25 cellular contexts compared by ENCODE assay signal in the genomic region with DNA sequence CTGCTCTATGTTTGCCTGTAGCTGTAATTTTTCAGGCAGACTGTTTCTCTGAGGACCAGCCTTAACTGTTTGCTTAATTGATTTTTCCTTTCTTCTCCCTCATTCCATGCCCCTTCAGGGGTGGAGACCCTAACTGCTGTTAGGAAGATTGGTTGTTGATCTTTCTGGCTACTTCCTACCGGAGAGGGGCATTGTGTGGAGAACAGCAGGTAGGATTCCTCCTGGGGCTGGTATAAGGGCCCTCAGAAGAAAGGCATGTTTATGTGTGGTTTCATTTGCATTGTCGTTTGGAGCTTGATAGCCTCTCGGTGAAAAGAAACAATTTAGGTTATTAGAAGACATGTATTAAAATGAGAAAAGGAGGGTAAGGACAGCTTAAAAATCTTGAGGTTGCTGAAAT. TPM values are rescaled to one million over a fixed set of nuclear protein-coding genes. Genes with fewer than 3 reads are reported as not detected.
DNase-seq lines count a peak whose midpoint lies in the region; ATAC-seq, FAIRE-seq and TF ChIP-seq lines count a peak whose summit lies in the region.
"Had no signal": no experiment of that assay in that cellular context is flagged by ENCODE, and none has a peak within 500 bp of the region (broad histone marks: within the 10 kb centered on the region; RNA-seq: fewer than 3 reads in every experiment).

No MANE protein-coding gene starts in this region.

- no peak overlapping the region for H3K9ac ChIP-seq in HUES48 (ENCODE audit: low read depth, low read length)
- no peak overlapping the region for H3K9ac ChIP-seq in endodermal cell (ENCODE audit: extremely low read depth, low read length, poor library complexity, severe bottlenecking)

- no peak for TF ChIP-seq CTCF in endodermal cell (conservative IDR thresholded peaks at IDR 0.05)

- 28 to 46% methylated on average over 2 to 3 of the region's 3 CpGs for WGBS in endodermal cell (ENCODE audit: insufficient coverage in 1 of 2, insufficient read length in 1 of 2), 2 experiments

- no peak for FAIRE-seq in GM19239 (lab: Jason Lieb, UNC)
- FAIRE-seq: endometrium, GM12892, TTC549 had no signal

- ATAC-seq in stimulated activated effector memory CD8-positive, alpha-beta T cell treated with anti-CD3 and anti-CD28 coated beads, Interleukin-12 subunit alpha, Interleukin-12 subunit beta, amount 100 ng/mL, for 72 hours: no peak
- ATAC-seq: CD8-positive, alpha-beta T cell had no signal

- H3K27ac ChIP-seq in HUES48 (ENCODE audit: low read depth, low read length) (peak overlapping the region; percentile 61), endodermal cell (ENCODE audit: low read depth, low read length) (no peak overlapping the region)
- H3K27ac ChIP-seq: 22Rv1, cardiac muscle cell, spleen, upper lobe of left lung had no signal

- H3K4me1 ChIP-seq in HUES48 (ENCODE audit: control insufficient read depth, insufficient read depth, low read length) (peaks cover 3% of the 10 kb centered on the region; the same call in 1 of the 2 replicates), endodermal cell (ENCODE audit: control insufficient read depth, insufficient read depth, low read length) (no peaks in the 10 kb centered on the region)
- H3K4me1 ChIP-seq: spleen, upper lobe of left lung had no signal

- H3K27me3 Mint-ChIP-seq in endodermal cell (ENCODE audit: insufficient read depth) (no peaks in the 10 kb centered on the region), immature natural killer cell (ENCODE audit: low read depth in 3 of 3) (peaks cover 0 to 2% (median 0%) of the 10 kb centered on the region in 3 donors)

- H3K36me3 Mint-ChIP-seq in endodermal cell (ENCODE audit: low read depth) (peaks cover 5% of the 10 kb centered on the region), immature natural killer cell (no peaks in the 10 kb centered on the region)
- H3K36me3 Mint-ChIP-seq in stimulated activated effector memory CD8-positive, alpha-beta T cell treated with anti-CD3 and anti-CD28 coated beads, Interleukin-12 subunit alpha, Interleukin-12 subunit beta, amount 100 ng/mL, for 72 hours: no peaks in the 10 kb centered on the region
- H3K36me3 Mint-ChIP-seq: CD8-positive, alpha-beta T cell had no signal

- peaks cover 73% of the 10 kb centered on the region for H3K9me3 ChIP-seq in HUES48 (ENCODE audit: control insufficient read depth, insufficient read depth, low read length)
- peaks cover 55% of the 10 kb centered on the region for H3K9me3 ChIP-seq in endodermal cell (ENCODE audit: control insufficient read depth, low read length)

- H3K9me3 Mint-ChIP-seq in endodermal cell: peaks cover 54% of the 10 kb centered on the region
- peaks cover 0 to 6% (median under 1%) of the 10 kb centered on the region in 6 donors for H3K9me3 Mint-ChIP-seq in immature natural killer cell
- no peaks in the 10 kb centered on the region for H3K9me3 Mint-ChIP-seq in stimulated activated effector memory CD8-positive, alpha-beta T cell treated with anti-CD3 and anti-CD28 coated beads, Interleukin-12 subunit alpha, Interleukin-12 subunit beta, amount 100 ng/mL, for 72 hours
- H3K9me3 Mint-ChIP-seq: activated T-cell treated with anti-CD3 and anti-CD28 coated beads, Interleukin-2, amount 50 U/mL, for 24 hours had no signal

- H3K4me3 Mint-ChIP-seq in endodermal cell: no peak overlapping the region
- H3K4me3 Mint-ChIP-seq in immature natural killer cell: no peak overlapping the region
- H3K4me3 Mint-ChIP-seq in stimulated activated effector memory CD8-positive, alpha-beta T cell treated with anti-CD3 and anti-CD28 coated beads, Interleukin-12 subunit alpha, Interleukin-12 subunit beta, amount 100 ng/mL, for 72 hours: no peak overlapping the region
- H3K4me3 Mint-ChIP-seq: activated T-cell treated with anti-CD3 and anti-CD28 coated beads, Interleukin-2, amount 50 U/mL, for 24 hours; CD8-positive, alpha-beta T cell had no signal

- H3K27ac Mint-ChIP-seq in endodermal cell (no peak overlapping the region), immature natural killer cell (no peak overlapping the region)
- no peak overlapping the region for H3K27ac Mint-ChIP-seq in stimulated activated effector memory CD8-positive, alpha-beta T cell treated with anti-CD3 and anti-CD28 coated beads, Interleukin-12 subunit alpha, Interleukin-12 subunit beta, amount 100 ng/mL, for 72 hours
- H3K27ac Mint-ChIP-seq: activated T-cell treated with anti-CD3 and anti-CD28 coated beads, Interleukin-2, amount 50 U/mL, for 24 hours; CD8-positive, alpha-beta T cell had no signal

- H3K27me3 ChIP-seq in HUES48 (ENCODE audit: control insufficient read depth, insufficient read depth, low read length): no peaks in the 10 kb centered on the region
- H3K27me3 ChIP-seq in endodermal cell (ENCODE audit: control insufficient read depth, insufficient read depth, low read length, poor library complexity, severe bottlenecking): no peaks in the 10 kb centered on the region
- H3K27me3 ChIP-seq: cardiac muscle cell, spleen, upper lobe of left lung had no signal

- H3K4me3 ChIP-seq in HUES48 (ENCODE audit: low read depth, low read length) (peak overlapping the region; percentile 19; the same call in 1 of the 2 replicates), endodermal cell (ENCODE audit: low read length) (peak overlapping the region; percentile 33)
- H3K4me3 ChIP-seq: cardiac muscle cell, spleen, upper lobe of left lung had no signal

- H3K36me3 ChIP-seq in HUES48 (ENCODE audit: control insufficient read depth, insufficient read depth, low read length) (no peaks in the 10 kb centered on the region), endodermal cell (ENCODE audit: control insufficient read depth, insufficient read depth, low read length) (no peaks in the 10 kb centered on the region)
- H3K36me3 ChIP-seq: cardiac muscle cell, spleen, upper lobe of left lung had no signal

- H3K4me1 Mint-ChIP-seq in endodermal cell (peaks cover 10% of the 10 kb centered on the region), immature natural killer cell (no peaks in the 10 kb centered on the region)
- H3K4me1 Mint-ChIP-seq in stimulated activated effector memory CD8-positive, alpha-beta T cell treated with anti-CD3 and anti-CD28 coated beads, Interleukin-12 subunit alpha, Interleukin-12 subunit beta, amount 100 ng/mL, for 72 hours: no peaks in the 10 kb centered on the region

- peak; percentile 83 for DNase-seq in NCI-H1092 treated with DMSO at 0.1 percent for 48 hours (lab: John Stamatoyannopoulos, UW)
- no peak for DNase-seq in NCI-H1092 (lab: John Stamatoyannopoulos, UW)
- peak; percentile 87 to 92 for DNase-seq in NCI-H1930 (lab: John Stamatoyannopoulos, UW)
- DNase-seq in endodermal cell: no peak
- no peak for DNase-seq in immature natural killer cell
- DNase-seq in stimulated activated effector memory CD8-positive, alpha-beta T cell treated with anti-CD3 and anti-CD28 coated beads, Interleukin-12 subunit alpha, Interleukin-12 subunit beta, amount 100 ng/mL, for 72 hours (ENCODE audit: low spot score in 2 of 2): no peak
- no peak for DNase-seq in GM19239 (ENCODE audit: insufficient read length, low spot score)
- DNase-seq: activated CD4-positive, alpha-beta T cell treated with anti-CD3 and anti-CD28 coated beads for 1 hour; activated naive CD4-positive, alpha-beta T cell treated with Interleukin-2 at 50 U/mL for 16 hours; activated T-cell treated with anti-CD3 and anti-CD28 coated beads, Interleukin-2, amount 50 U/mL, for 24 hours; CD8-positive, alpha-beta T cell; GOT3; mammary epithelial cell; nucleus accumbens; retina; spleen; stimulated activated CD4-positive, alpha-beta T cell treated with anti-CD3 and anti-CD28 coated beads, Interleukin-4, amount 100 ng/mL, for 4 hours; upper lobe of left lung had no signal

RNA-seq across cellular contexts. Expression of a gene that starts 57.0 kb away (rescaled TPM):
- not detected for total RNA-seq in endodermal cell
- polyA plus RNA-seq in endodermal cell (2013, experiment 1 of 2): not detected
- polyA plus RNA-seq in endodermal cell (2013, experiment 2 of 2): not detected
- polyA plus RNA-seq in immature natural killer cell: not detected
- total RNA-seq: cardiac muscle cell; CD8-positive, alpha-beta T cell; M059J; mammary epithelial cell; spleen; upper lobe of left lung had no signal
- polyA plus RNA-seq: cardiac muscle cell, mammary epithelial cell, spleen had no signal

Comparison
In these comparisons a context has a peak if more than half of its experiments do, and no peak if none do; other contexts are left out.
1. DNase-seq: peak in NCI-H1092 treated with DMSO at 0.1 percent for 48 hours (single experiment) and NCI-H1930 (2 of 2); none in NCI-H1092 (single experiment), endodermal cell (single experiment), immature natural killer cell (0 of 3), stimulated activated effector memory CD8-positive, alpha-beta T cell treated with anti-CD3 and anti-CD28 coated beads, Interleukin-12 subunit alpha, Interleukin-12 subunit beta, amount 100 ng/mL, for 72 hours (0 of 2) and GM19239 (single experiment).